ENCODE assay signal across 10 cellular contexts in the genomic region with DNA sequence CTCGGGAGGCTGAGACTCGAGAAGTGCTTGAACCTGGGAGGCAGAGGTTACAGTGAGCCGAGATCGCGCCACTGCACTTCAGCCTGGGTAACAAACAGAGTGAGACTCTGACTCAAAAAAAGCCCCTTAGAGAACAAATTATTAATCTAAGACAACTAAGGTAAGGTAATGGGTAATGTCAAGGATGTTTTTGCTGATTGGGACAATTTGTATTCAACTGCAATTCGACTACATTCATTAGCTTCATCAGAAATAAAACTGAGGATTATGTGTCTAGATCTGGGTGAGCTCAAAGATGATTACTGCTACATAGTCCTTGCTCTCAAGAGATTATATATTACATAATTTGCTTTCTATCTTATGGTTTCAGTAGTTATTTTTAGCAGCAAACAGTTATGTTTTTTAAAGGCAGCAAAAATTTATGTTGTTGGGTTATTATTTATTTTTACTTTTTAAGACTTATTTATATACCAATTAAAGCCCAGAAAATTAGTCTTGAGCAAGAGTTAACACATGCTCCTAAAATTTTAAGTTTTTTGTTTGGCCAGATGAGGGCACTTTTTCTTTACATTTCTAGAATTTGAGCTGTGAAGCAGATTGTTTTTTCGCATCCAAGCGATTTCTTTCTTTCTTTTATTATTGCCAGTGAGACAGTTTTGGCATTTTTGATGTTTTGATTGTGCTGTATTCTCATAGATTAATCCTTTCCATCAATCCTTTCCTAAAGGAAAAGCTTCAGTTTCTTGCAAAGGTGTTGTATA. TPM values are rescaled to one million over a fixed set of nuclear protein-coding genes. Genes with fewer than 3 reads are reported as not detected.
DNase-seq lines count a peak whose midpoint lies in the region; ATAC-seq and TF ChIP-seq lines count a peak whose summit lies in the region.
"Had no signal": no experiment of that assay in that cellular context is flagged by ENCODE, and none has a peak within 500 bp of the region (broad histone marks: within the 10 kb centered on the region; RNA-seq: fewer than 3 reads in every experiment).

No MANE protein-coding gene starts in this region.

- ATAC-seq in Panc1 (no peak), HG03521 (IDR thresholded peaks at IDR 0.05; ENCODE audit: unreplicated experiment) (no peak), HG02885 (IDR thresholded peaks at IDR 0.05; ENCODE audit: poor library complexity, unreplicated experiment) (no peak), HG02981 (IDR thresholded peaks at IDR 0.05; ENCODE audit: unreplicated experiment) (no peak), GM19351 (IDR thresholded peaks at IDR 0.05; ENCODE audit: unreplicated experiment) (no peak)

- H3K36me3 ChIP-seq in A673 (ENCODE audit: insufficient read depth, low read length, poor library complexity, severe bottlenecking) (no peaks in the 10 kb centered on the region), Panc1 (ENCODE audit: control insufficient read depth, insufficient read depth, low read length) (no peaks in the 10 kb centered on the region)
- H3K36me3 ChIP-seq: prostate gland had no signal

- CTCF ChIA-PET in A673 (lab: Charles Lee) (interaction anchor here (0.6 kb wide), 2 partner anchors 102 to 864 kb away, joined by 3 to 7 read pairs; no protein-coding TSS in a partner anchor), Panc1 (lab: Charles Lee) (interaction anchor here (0.9 kb wide), 1 partner anchor 92 kb away, joined by 3 read pairs; no protein-coding TSS in a partner anchor)

- H3K27me3 ChIP-seq in A673 (replicated peaks; ENCODE audit: insufficient read depth, low read depth, low read length, poor library complexity) = no peaks in the 10 kb centered on the region
- no peaks in the 10 kb centered on the region for H3K27me3 ChIP-seq in Panc1 (ENCODE audit: control insufficient read depth, insufficient read depth, low read length)

- TF ChIP-seq CTCF in A673 (conservative IDR thresholded peaks at IDR 0.05; ENCODE audit: low read depth, low read length) (peak; percentile 60), Panc1 (IDR thresholded peaks at IDR 0.05) (peak; percentile 12; the same call in 1 of the 2 replicates), fibroblast of the aortic adventitia (IDR thresholded peaks at IDR 0.05; ENCODE audit: insufficient read depth, low read length) (peak; percentile 17)

- H3K4me1 ChIP-seq in A673 (ENCODE audit: insufficient read depth, low read length, poor library complexity, severe bottlenecking) = peaks cover 30% of the 10 kb centered on the region
- no peaks in the 10 kb centered on the region for H3K4me1 ChIP-seq in Panc1 (ENCODE audit: control insufficient read depth, insufficient read depth, low read length)
- H3K4me1 ChIP-seq: prostate gland had no signal

- DNase-seq in A673 (ENCODE audit: low spot score) (peak; percentile 42), G401 (ENCODE audit: low spot score) (peak; percentile 44), Panc1 (ENCODE audit: low read depth, low spot score) (no peak), fibroblast of the aortic adventitia (ENCODE audit: low read depth) (peak; percentile 50)
- DNase-seq: NCI-H526 had no signal

- in situ Hi-C loops in G401 (cut with HindIII; ENCODE audit: low sequenced_read_pairs) (no loop called here), Panc1 (cut with HindIII; ENCODE audit: low pct_unique_long_range_greater_than_20kb, low sequenced_read_pairs) (no loop called here)

- H3K4me3 ChIP-seq in A673 (ENCODE audit: low read depth, low read length, poor library complexity, severe bottlenecking) (no peak overlapping the region), Panc1 (ENCODE audit: low read depth in 2 of 2, low read length in 2 of 2) (no peak overlapping the region), fibroblast of the aortic adventitia (ENCODE audit: low read depth, low read length) (no peak overlapping the region)
- H3K4me3 ChIP-seq: prostate gland had no signal

- POLR2A ChIA-PET in A673 (lab: Charles Lee; ENCODE audit: low non-redundant PET) (interaction anchor here (0.7 kb wide), 1 partner anchor 1039 kb away, joined by 3 read pairs; no protein-coding TSS in a partner anchor), Panc1 (lab: Charles Lee) (no interaction called here)

- H3K27ac ChIP-seq in A673 (ENCODE audit: low read depth, low read length, poor library complexity, severe bottlenecking) (no peak overlapping the region), Panc1 (ENCODE audit: low read length) (no peak overlapping the region)
- H3K27ac ChIP-seq: prostate gland had no signal

- H3K9me3 ChIP-seq in A673 (ENCODE audit: low read depth, low read length, poor library complexity, severe bottlenecking) (no peaks in the 10 kb centered on the region), Panc1 (ENCODE audit: control insufficient read depth, insufficient read depth, low read depth, low read length) (no peaks in the 10 kb centered on the region)
- H3K9me3 ChIP-seq: prostate gland had no signal

- intact Hi-C loops in A673 (cut with micrococcal nuclease; ENCODE audit: unreplicated experiment) = loop anchor here (2.0 to 10.0 kb wide), 3 partner anchors 321 to 747 kb away; no protein-coding TSS in a partner anchor
- intact Hi-C loops in Panc1 (cut with micrococcal nuclease; ENCODE audit: unreplicated experiment) = no loop called here

- BruUV-seq in A673 (replicated peaks; lab: Mats Ljungman, UMichigan) = no TSS peak
- BruUV-seq in Panc1 (replicated peaks; lab: Mats Ljungman, UMichigan) = no TSS peak

RNA-seq across cellular contexts. Expression of a gene that starts 52.3 kb away (rescaled TPM):
- total RNA-seq in A673 (2021) (14.0 and 17.7 TPM in 2 replicates), Panc1 (2021; ENCODE audit: unreplicated experiment) (6.3 TPM), fibroblast of the aortic adventitia (ENCODE audit: low replicate concordance) (22.2 and 40.7 TPM in 2 replicates)
- total RNA-seq in G401 (2014; rRNA removed; shearing (Covaris generic)) = 8.2 and 14.7 TPM in 2 replicates
- 2.9 TPM for polyA plus RNA-seq in Panc1 (2012; ENCODE audit: insufficient read length)
